In the genomic region with DNA sequence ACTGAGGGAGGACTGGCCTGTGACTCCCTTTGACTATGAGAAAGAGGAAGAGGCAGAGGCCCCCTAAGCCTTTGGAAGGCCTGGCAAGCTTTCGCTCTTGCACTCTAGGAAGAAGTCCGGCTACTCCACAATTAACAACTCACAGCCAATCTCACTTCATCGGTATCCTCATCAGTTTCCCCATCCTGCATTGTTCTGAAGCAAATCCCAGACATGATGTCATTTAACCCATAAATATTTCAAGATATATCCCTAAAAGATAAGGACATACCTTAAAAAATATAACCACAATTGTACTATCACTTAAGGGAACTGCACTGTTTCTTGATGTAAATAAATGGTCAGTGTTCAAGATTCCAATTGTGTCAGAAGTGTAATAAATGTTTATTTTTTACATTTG, we compare ENCODE assay signal across 1 cellular context.
TF ChIP-seq lines count a peak whose summit lies in the region.

No MANE protein-coding gene starts in this region.

TF ChIP-seq in endothelial cell of umbilical vein, 7 proteins besides CTCF, POLR2A, EP300 and RAD21 (continued from another document):
- TF ChIP-seq JUN (IDR thresholded peaks at IDR 0.05; ENCODE audit: borderline replicate concordance, insufficient read depth, insufficient read length, low read depth) (no peak), FOS (IDR thresholded peaks at IDR 0.05; ENCODE audit: borderline replicate concordance, insufficient read depth, low read length) (no peak), POLR2AphosphoS5 (IDR thresholded peaks at IDR 0.05; ENCODE audit: insufficient read depth, low read depth, low read length) (no peak), MYC (IDR thresholded peaks at IDR 0.05; ENCODE audit: low read depth, low read length) (no peak)
TF ChIP-seq in endothelial cell of umbilical vein: peak in this region for 0.
